14 cellular contexts compared by ENCODE assay signal in the genomic region with DNA sequence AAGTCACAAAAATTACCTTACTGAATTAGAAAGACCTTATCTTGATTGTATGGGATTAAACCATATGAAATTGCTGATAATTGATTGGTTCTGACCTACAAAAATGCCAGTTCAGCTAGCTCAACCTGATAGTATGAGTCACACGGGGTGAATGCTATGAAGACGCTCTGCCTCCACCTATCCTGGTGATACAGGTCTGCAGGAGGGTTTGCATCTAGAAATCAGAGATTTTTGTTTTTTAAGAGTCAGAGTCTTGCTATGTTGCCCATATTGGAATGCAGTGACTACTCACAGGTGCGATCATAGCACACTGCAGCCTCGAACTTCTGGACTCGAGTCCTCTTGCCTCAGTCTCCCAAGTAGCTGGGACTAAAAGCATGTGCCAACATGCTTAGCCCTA.
"Had no signal": no experiment of that assay in that cellular context is flagged by ENCODE, and none has a peak within 500 bp of the region (broad histone marks: within the 10 kb centered on the region; RNA-seq: fewer than 3 reads in every experiment).

No MANE protein-coding gene starts in this region.

- ATAC-seq: effector memory CD8-positive, alpha-beta T cell; sciatic nerve; stimulated activated naive CD8-positive, alpha-beta T cell treated with anti-CD3 and anti-CD28 coated beads, Interleukin-15, amount 100 ng/mL, for 72 hours had no signal

- H3K4me1 ChIP-seq: breast epithelium had no signal

- H3K9ac ChIP-seq: neural progenitor cell had no signal

- H3K4me2 ChIP-seq: neural progenitor cell had no signal

- H2AFZ ChIP-seq: neural progenitor cell had no signal

- H3K27me3 ChIP-seq: breast epithelium, neural progenitor cell, ovary, testis had no signal

- H3K27ac ChIP-seq: breast epithelium, neural progenitor cell, ovary, spleen, testis had no signal

- H3K4me3 ChIP-seq: breast epithelium, neural progenitor cell, ovary, spleen, testis had no signal

- H3K36me3 ChIP-seq: breast epithelium, neural progenitor cell, ovary, spleen had no signal

- H3K9me3 ChIP-seq: breast epithelium, ovary, spleen, testis had no signal

- DNase-seq: activated naive CD4-positive, alpha-beta T cell treated with Interleukin-2 at 50 U/mL for 16 hours; aorta; dermis blood vessel endothelial cell; effector memory CD8-positive, alpha-beta T cell; erythroblast; hypothalamus; ovary; spleen; stimulated activated naive CD8-positive, alpha-beta T cell treated with anti-CD3 and anti-CD28 coated beads, Interleukin-15, amount 100 ng/mL, for 72 hours; T-helper 9 cell; testis had no signal
